ENCODE assay signal across 17 cellular contexts in genomic region chr6:142878407-142878806, GRCh38.
DNase-seq lines count a peak whose midpoint lies in the region; ATAC-seq, FAIRE-seq and TF ChIP-seq lines count a peak whose summit lies in the region.
"Had no signal": no experiment of that assay in that cellular context is flagged by ENCODE, and none has a peak within 500 bp of the region (broad histone marks: within the 10 kb centered on the region; RNA-seq: fewer than 3 reads in every experiment).

No MANE protein-coding gene starts in this region.

- SMC1A ChIA-PET in GM12878 (lab: Charles Lee; ENCODE audit: uncharacterized antibody, unreplicated experiment), result interaction anchor here (0.6 to 12.3 kb wide), 7 partner anchors 11 to 88 kb away, joined by 3 to 287 read pairs (median 4); no protein-coding TSS in a partner anchor

- no peak for TF ChIP-seq POLR2A in GM12878 (IDR thresholded peaks at IDR 0.05; ENCODE audit: low read depth, low read length)

- peaks cover 79% of the 10 kb centered on the region for H3K79me2 ChIP-seq in GM12878 (ENCODE audit: control insufficient read depth, insufficient read depth, low read length)

- H3K27me3 Mint-ChIP-seq in stimulated activated naive CD8-positive, alpha-beta T cell treated with anti-CD3 and anti-CD28 coated beads, Interleukin-15, Interleukin-2, amounts not matched to agents 100 ng/mL and 50 ng/mL, for 24 hours, result no peaks in the 10 kb centered on the region
- H3K27me3 Mint-ChIP-seq: activated naive CD8-positive, alpha-beta T cell treated with anti-CD3 and anti-CD28 coated beads, Interleukin-2, amount 10 ng/mL, durations not matched to agents 7 days and 5 days had no signal

- no peak overlapping the region for H2AFZ ChIP-seq in GM12878 (ENCODE audit: control insufficient read depth, low read depth, low read length)

- H4K20me1 ChIP-seq in GM12878 (ENCODE audit: control insufficient read depth, insufficient read depth), result no peaks in the 10 kb centered on the region

- peak overlapping the region; percentile 51 for H3K27ac Mint-ChIP-seq in stimulated activated naive CD8-positive, alpha-beta T cell treated with anti-CD3 and anti-CD28 coated beads, Interleukin-15, Interleukin-2, amounts not matched to agents 100 ng/mL and 50 ng/mL, for 24 hours
- H3K27ac Mint-ChIP-seq: activated naive CD8-positive, alpha-beta T cell treated with anti-CD3 and anti-CD28 coated beads, Interleukin-2, amount 10 ng/mL, durations not matched to agents 7 days and 5 days had no signal

- in situ Hi-C loops in GM12878 (cut with MboI), result no loop called here

- no peak for FAIRE-seq in GM12878 (lab: Jason Lieb, UNC)
- FAIRE-seq: colon, RCC 7860 had no signal

- 0 out of 4 replicates have a peak, but pooled peaks cover 0 to 1% of the 10 kb centered on the region in 2 experiments for H3K36me3 ChIP-seq in GM12878 (ENCODE audit: control insufficient read depth in 2 of 2, insufficient read depth in 2 of 2, low read length in 1 of 2)
- H3K36me3 ChIP-seq: BE2C had no signal

- H3K27me3 ChIP-seq in GM12878 (replicated peaks in 1 of 2; ENCODE audit: control insufficient read depth in 2 of 2, insufficient read depth in 2 of 2, low read length in 1 of 2), result no peaks in the 10 kb centered on the region
- no peaks in the 10 kb centered on the region for H3K27me3 ChIP-seq in layer of hippocampus (ENCODE audit: control insufficient read depth, insufficient read depth, low read length)
- H3K27me3 ChIP-seq: BE2C had no signal

- no peak overlapping the region for H3K9ac ChIP-seq in GM12878 (ENCODE audit: control insufficient read depth, insufficient read depth, low read length)

- POLR2A ChIA-PET in GM12878 (lab: Charles Lee), result interaction anchor here (0.6 to 1.5 kb wide), 4 partner anchors 11 to 59 kb away, joined by 3 to 4 read pairs (median 4); no protein-coding TSS in a partner anchor

- 2% methylated on average over 3 of the region's 3 CpGs for WGBS in GM12878 (ENCODE audit: insufficient coverage, insufficient replicate concordance, low lambda C conversion rate, missing lambda C conversion rate)

- peaks cover 3% of the 10 kb centered on the region for H3K9me3 Mint-ChIP-seq in stimulated activated naive CD8-positive, alpha-beta T cell treated with anti-CD3 and anti-CD28 coated beads, Interleukin-15, Interleukin-2, amounts not matched to agents 100 ng/mL and 50 ng/mL, for 24 hours

- H3K4me2 ChIP-seq in GM12878 (ENCODE audit: control insufficient read depth, insufficient read depth), result peak overlapping the region; percentile 76

- BruUV-seq in GM12878 (replicated peaks; lab: Mats Ljungman, UMichigan), result no TSS peak

- H3K27ac ChIP-seq in GM12878 (ENCODE audit: control insufficient read depth, insufficient read depth) (peak overlapping the region; percentile 7; the same call in 1 of the 2 replicates), layer of hippocampus (ENCODE audit: low read depth, low read length) (peak overlapping the region; percentile 53)

- no peak overlapping the region for H3K4me3 Mint-ChIP-seq in stimulated activated naive CD8-positive, alpha-beta T cell treated with anti-CD3 and anti-CD28 coated beads, Interleukin-15, Interleukin-2, amounts not matched to agents 100 ng/mL and 50 ng/mL, for 24 hours
- H3K4me3 Mint-ChIP-seq: activated naive CD8-positive, alpha-beta T cell treated with anti-CD3 and anti-CD28 coated beads, Interleukin-2, amount 10 ng/mL, durations not matched to agents 7 days and 5 days had no signal

- TF ChIP-seq EP300 in GM12878 (IDR thresholded peaks at IDR 0.05; ENCODE audit: borderline replicate concordance in 1 of 2, control insufficient read depth in 1 of 2, low read depth in 2 of 2, low read length in 2 of 2), result no peak

- ATAC-seq in stimulated activated naive CD8-positive, alpha-beta T cell treated with anti-CD3 and anti-CD28 coated beads, Interleukin-15, Interleukin-2, amounts not matched to agents 100 U/mL and 50 U/mL, for 24 hours, result no peak
- ATAC-seq in GM12878 (peak; percentile 68), HG03097 (IDR thresholded peaks at IDR 0.05; ENCODE audit: low FRiP score, unreplicated experiment) (no peak), left colon (no peak)

- TF ChIP-seq CTCF in GM12878 (IDR thresholded peaks at IDR 0.05 in 2 of 3, conservative IDR thresholded peaks at IDR 0.05 in 1 of 3; ENCODE audit: control insufficient read depth in 2 of 3, extremely low read depth in 1 of 3, insufficient read depth in 1 of 3, low read depth in 3 of 3, low read length in 3 of 3), result no peak

- H3K9me3 ChIP-seq in GM12878 (replicated peaks; ENCODE audit: control insufficient read depth, insufficient read depth, low read length), result no peaks in the 10 kb centered on the region; the same call in none of the 3 replicates
- H3K9me3 ChIP-seq: BE2C had no signal

- peaks cover 96% of the 10 kb centered on the region for H3K4me1 Mint-ChIP-seq in stimulated activated naive CD8-positive, alpha-beta T cell treated with anti-CD3 and anti-CD28 coated beads, Interleukin-15, Interleukin-2, amounts not matched to agents 100 ng/mL and 50 ng/mL, for 24 hours (ENCODE audit: low read depth)

- peaks cover 37% of the 10 kb centered on the region for H3K4me1 ChIP-seq in GM12878 (ENCODE audit: control insufficient read depth, insufficient read depth, low read length)
- H3K4me1 ChIP-seq: BE2C had no signal

- H3K4me3 ChIP-seq in GM12878, result no peak overlapping the region

- no peak for DNase-seq in stimulated activated naive CD8-positive, alpha-beta T cell treated with anti-CD3 and anti-CD28 coated beads, Interleukin-15, Interleukin-2, amounts not matched to agents 100 U/mL and 50 U/mL, for 24 hours
- DNase-seq in GM12878 (ENCODE audit: low read depth, low spot score) (no peak), GOT3 (lab: John Stamatoyannopoulos, UW) (no peak), left colon (no peak), iPS-NIHi11 (ENCODE audit: low spot score) (no peak)
- DNase-seq: activated naive CD8-positive, alpha-beta T cell treated with anti-CD3 and anti-CD28 coated beads, Interleukin-2, amount 10 ng/mL, durations not matched to agents 7 days and 5 days; BE2C; erythroblast; KG1; NCI-H1436; NCI-H524 treated with DMSO at 0.1 percent for 48 hours; occipital lobe had no signal

- CTCF ChIA-PET in GM12878 (lab: Yijun Ruan, JAX), result interaction anchor here (0.5 to 1.5 kb wide), 3 partner anchors 9 to 36 kb away, joined by 3 read pairs; no protein-coding TSS in a partner anchor

- intact Hi-C loops in GM12878 (cut with micrococcal nuclease; ENCODE audit: unreplicated experiment), result no loop called here
- intact Hi-C loops in left colon (cut with DNase I, micrococcal nuclease), result no loop called here

- peaks cover 63% of the 10 kb centered on the region for H3K36me3 Mint-ChIP-seq in stimulated activated naive CD8-positive, alpha-beta T cell treated with anti-CD3 and anti-CD28 coated beads, Interleukin-15, Interleukin-2, amounts not matched to agents 100 ng/mL and 50 ng/mL, for 24 hours (ENCODE audit: low read depth)

- no peak for TF ChIP-seq RAD21 in GM12878 (IDR thresholded peaks at IDR 0.05; ENCODE audit: insufficient read depth, low read depth, low read length)

- RAD21 ChIA-PET in GM12878 (lab: Charles Lee; ENCODE audit: unreplicated experiment), result interaction anchor here (0.6 to 2.0 kb wide), 9 partner anchors 21 to 81 kb away, joined by 3 to 7 read pairs (median 3); no protein-coding TSS in a partner anchor

TF ChIP-seq in GM12878, 131 proteins besides CTCF, POLR2A, EP300 and RAD21 (continues in another document):
- TF ChIP-seq ZNF274 (IDR thresholded peaks at IDR 0.05; ENCODE audit: insufficient read depth, insufficient read length), result no peak
- TF ChIP-seq CBX5 (IDR thresholded peaks at IDR 0.05; ENCODE audit: low read depth), result no peak
- no peak for TF ChIP-seq NRF1 (conservative IDR thresholded peaks at IDR 0.05; ENCODE audit: low read depth, low read length)
- 0 out of 2 replicates have a peak, but pooled peaks have one; percentile 17 for TF ChIP-seq FOXM1 (IDR thresholded peaks at IDR 0.05; ENCODE audit: low read depth, low read length)
- 0 out of 2 replicates have a peak, but pooled peaks have one; percentile 26 for TF ChIP-seq GATAD2B (conservative IDR thresholded peaks at IDR 0.05; ENCODE audit: low read depth)
- no peak for TF ChIP-seq CEBPZ (IDR thresholded peaks at IDR 0.05; ENCODE audit: low read depth, low read length)
- TF ChIP-seq IKZF1 (conservative IDR thresholded peaks at IDR 0.05), result peak; percentile 76
- peak; percentile 74 to 78; a peak in 3 of 4 replicates for TF ChIP-seq IKZF2 (IDR thresholded peaks at IDR 0.05)
- TF ChIP-seq MTA2 (IDR thresholded peaks at IDR 0.05; ENCODE audit: low read depth), result peak; percentile 34; the same call in 1 of the 2 replicates
- TF ChIP-seq LARP7 (IDR thresholded peaks at IDR 0.05), result no peak
- no peak for TF ChIP-seq ZNF217 (IDR thresholded peaks at IDR 0.05)
- peak; percentile 18; the same call in 1 of the 2 replicates for TF ChIP-seq PAX5 (IDR thresholded peaks at IDR 0.05; ENCODE audit: borderline replicate concordance, low read depth, low read length)
- no peak for TF ChIP-seq SMARCA5 (IDR thresholded peaks at IDR 0.05)
